Comparison of ENCODE assay signal across 27 cellular contexts in the genomic region with DNA sequence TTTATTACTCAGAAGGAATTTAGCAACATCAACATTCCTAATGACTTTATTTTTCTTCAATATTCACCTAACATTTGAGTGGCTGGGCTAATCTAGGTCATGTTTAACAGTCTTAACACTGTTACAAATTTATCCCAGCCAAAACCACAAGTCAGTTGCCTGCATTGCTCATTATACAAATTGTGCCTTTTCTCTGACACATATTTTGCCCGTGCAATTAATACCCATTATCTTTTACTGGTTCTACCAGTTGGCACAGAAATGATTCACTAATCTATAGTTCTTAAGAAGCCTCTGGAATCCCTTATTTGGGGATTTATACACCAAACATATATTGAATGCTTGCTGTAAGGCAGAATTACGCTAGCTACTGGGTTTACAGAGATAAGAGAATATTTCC.
"Had no signal": no experiment of that assay in that cellular context is flagged by ENCODE, and none has a peak within 500 bp of the region (broad histone marks: within the 10 kb centered on the region; RNA-seq: fewer than 3 reads in every experiment).

No MANE protein-coding gene starts in this region.

- H3K4me3 ChIP-seq: coronary artery, esophagus squamous epithelium, lung, ovary, psoas muscle, right lobe of liver, smooth muscle cell, thoracic aorta, transverse colon, upper lobe of right lung, uterus had no signal

- H3K9me3 Mint-ChIP-seq: memory B cell, natural killer cell had no signal

- H3K9me3 ChIP-seq: esophagus squamous epithelium, ovary, psoas muscle, right lobe of liver, thoracic aorta, transverse colon, upper lobe of right lung, uterus had no signal

- H3K4me3 Mint-ChIP-seq: memory B cell; natural killer cell; stimulated activated memory B cell treated with anti-CD40 and anti-IgM and Interleukin-4, amounts not matched to agents 10 μg/mL and 1 μg/mL and 100 μg/mL, for 72 hours had no signal

- FAIRE-seq: endothelial cell of umbilical vein, frontal cortex, kidney had no signal

- DNase-seq: dermis blood vessel endothelial cell; effector memory CD4-positive, alpha-beta T cell; esophagus squamous epithelium; hypothalamus; kidney; natural killer cell; occipital lobe; ovary; posterior cingulate gyrus; psoas muscle; retina; right lobe of liver; stimulated activated CD4-positive, alpha-beta T cell treated with anti-CD3 and anti-CD28 coated beads, Interleukin-4, amount 100 ng/mL, for 4 hours; stimulated activated naive CD8-positive, alpha-beta T cell treated with anti-CD3 and anti-CD28 coated beads, Interleukin-15, Interleukin-2, amounts not matched to agents 100 U/mL and 50 U/mL, for 24 hours; substantia nigra; transverse colon; upper lobe of right lung; uterus had no signal

- ATAC-seq: left lobe of liver; natural killer cell; psoas muscle; right lobe of liver; stimulated activated memory B cell treated with anti-CD40 and anti-IgM and Interleukin-4, amounts not matched to agents 10 μg/mL and 1 μg/mL and 100 μg/mL, for 72 hours; stimulated activated naive CD8-positive, alpha-beta T cell treated with anti-CD3 and anti-CD28 coated beads, Interleukin-15, Interleukin-2, amounts not matched to agents 100 U/mL and 50 U/mL, for 24 hours; upper lobe of right lung had no signal

- H3K4me1 ChIP-seq: psoas muscle, right lobe of liver, transverse colon, upper lobe of right lung, uterus had no signal

- H3K36me3 ChIP-seq: uterus had no signal

- H3K27me3 ChIP-seq: esophagus squamous epithelium, ovary, right lobe of liver, transverse colon, upper lobe of right lung, uterus had no signal

- H3K4me2 ChIP-seq: smooth muscle cell had no signal

- H3K27ac ChIP-seq: coronary artery, esophagus squamous epithelium, ovary, psoas muscle, right lobe of liver, thoracic aorta, transverse colon, upper lobe of right lung, uterus had no signal

- H3K4me1 Mint-ChIP-seq: memory B cell; stimulated activated memory B cell treated with anti-CD40 and anti-IgM and Interleukin-4, amounts not matched to agents 10 μg/mL and 1 μg/mL and 100 μg/mL, for 72 hours had no signal

- H3K27me3 Mint-ChIP-seq: memory B cell; stimulated activated memory B cell treated with anti-CD40 and anti-IgM and Interleukin-4, amounts not matched to agents 10 μg/mL and 1 μg/mL and 100 μg/mL, for 72 hours had no signal

- H3K27ac Mint-ChIP-seq: memory B cell; stimulated activated memory B cell treated with anti-CD40 and anti-IgM and Interleukin-4, amounts not matched to agents 10 μg/mL and 1 μg/mL and 100 μg/mL, for 72 hours had no signal
